Comparison of ENCODE assay signal across 8 cellular contexts in the genomic region with DNA sequence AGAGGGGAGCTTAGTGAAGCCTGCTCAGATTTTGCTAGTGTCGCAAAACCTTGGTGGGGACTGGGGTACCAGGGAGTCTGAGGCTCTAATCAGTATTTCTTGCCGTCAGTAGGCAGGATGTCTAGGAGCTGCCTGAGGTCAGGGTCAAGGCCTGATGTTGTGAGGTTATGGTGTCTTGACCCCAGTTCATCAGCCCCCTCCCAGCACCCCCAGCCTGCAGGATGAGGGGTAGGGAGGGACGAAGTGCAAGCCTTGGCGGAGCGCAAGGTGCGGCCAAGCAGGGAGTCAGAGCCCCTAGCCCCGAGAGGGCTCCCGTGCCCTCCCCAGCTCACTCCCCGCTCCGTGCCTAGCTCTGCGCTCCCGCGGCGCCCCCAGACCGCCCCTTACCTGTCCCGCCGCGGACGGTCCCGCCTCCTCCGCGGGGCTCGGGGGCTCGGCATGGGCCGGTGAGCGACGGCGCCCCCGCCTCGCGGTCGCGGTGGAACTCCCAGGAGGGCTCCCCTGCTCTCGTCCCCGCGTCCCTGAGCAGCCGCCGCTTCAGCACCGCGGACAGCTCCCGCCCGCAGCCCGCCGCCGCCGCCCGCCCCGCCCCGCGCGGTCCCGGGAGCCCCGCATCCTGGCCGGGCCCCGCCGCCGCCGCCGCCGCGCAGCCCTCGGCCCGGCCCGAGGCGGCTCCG. TPM values are rescaled to one million over a fixed set of nuclear protein-coding genes. Genes with fewer than 3 reads are reported as not detected.
A peak's percentile ranks its signal among the peaks of the same experiment; 100 is the strongest.
DNase-seq lines count a peak whose midpoint lies in the region; ATAC-seq and TF ChIP-seq lines count a peak whose summit lies in the region.

No MANE protein-coding gene starts in this region.

- no peaks in the 10 kb centered on the region for H3K36me3 Mint-ChIP-seq in Caco-2 (ENCODE audit: insufficient read depth, unreplicated experiment)
- H3K36me3 Mint-ChIP-seq in immature natural killer cell = no peaks in the 10 kb centered on the region

- no peak overlapping the region for H3K27ac Mint-ChIP-seq in Caco-2 (ENCODE audit: unreplicated experiment)
- no peak overlapping the region for H3K27ac Mint-ChIP-seq in immature natural killer cell

- H3K4me3 ChIP-seq in Caco-2 (ENCODE audit: low read depth, low read length) = peak overlapping the region; percentile 24

- H3K4me1 Mint-ChIP-seq in Caco-2 (ENCODE audit: low read depth, unreplicated experiment) = no peaks in the 10 kb centered on the region
- peaks cover 2 to 6% of the 10 kb centered on the region in 2 donors for H3K4me1 Mint-ChIP-seq in immature natural killer cell

- no peak for ATAC-seq in HG03571 (IDR thresholded peaks at IDR 0.05; ENCODE audit: unreplicated experiment)

- no peaks in the 10 kb centered on the region for H3K36me3 ChIP-seq in Caco-2 (ENCODE audit: control insufficient read depth, insufficient read depth, low read length)

- no peaks in the 10 kb centered on the region for H3K9me3 Mint-ChIP-seq in Caco-2 (ENCODE audit: unreplicated experiment)
- H3K9me3 Mint-ChIP-seq in immature natural killer cell = peaks cover 0 to 5% (median 0%) of the 10 kb centered on the region in 6 donors

- no peaks in the 10 kb centered on the region for H3K9me3 ChIP-seq in Caco-2

- DNase-seq in Caco-2 (peak in 1 of 2 experiments; percentile 84), RPMI8226 (peak; percentile 52), immature natural killer cell (peak; percentile 40 to 58 (median 42)), mesenteric fat pad (ENCODE audit: low spot score) (no peak), NCI-H526 treated with DMSO at 0.1 percent for 48 hours (lab: John Stamatoyannopoulos, UW) (no peak)
- DNase-seq in activated naive CD4-positive, alpha-beta T cell treated with anti-CD3 and anti-CD28 coated beads, Interleukin-2, amount 50 U/mL, for 16 hours = peak; percentile 56
- DNase-seq in stimulated activated CD8-positive, alpha-beta memory T cell treated with anti-CD3 and anti-CD28 coated beads, Interleukin-15, amount 100 ng/mL, for 24 hours (ENCODE audit: low read depth) = peak; percentile 27

- no peaks in the 10 kb centered on the region for H3K4me1 ChIP-seq in Caco-2

- no peaks in the 10 kb centered on the region; the same call in 1 of the 2 replicates for H3K27me3 ChIP-seq in Caco-2 (replicated peaks; ENCODE audit: control insufficient read depth, insufficient read depth, low read length)

- POLR2A ChIA-PET in Caco-2 (lab: Charles Lee) = interaction anchor here (0.6 kb wide), 1 partner anchor 74 kb away, joined by 12 read pairs; no protein-coding TSS in a partner anchor

- no peak for TF ChIP-seq CTCF in Caco-2 (IDR thresholded peaks at IDR 0.05; ENCODE audit: insufficient read depth in 1 of 2, low read depth in 1 of 2, low read length in 1 of 2, severe bottlenecking in 1 of 2, unreplicated experiment in 1 of 2)

- BruUV-seq in Caco-2 (replicated peaks; lab: Mats Ljungman, UMichigan) = no TSS peak

- peaks cover 12% of the 10 kb centered on the region for H3K27me3 Mint-ChIP-seq in Caco-2 (ENCODE audit: insufficient read depth, unreplicated experiment)
- peaks cover 15 to 37% (median 19%) of the 10 kb centered on the region in 3 donors for H3K27me3 Mint-ChIP-seq in immature natural killer cell (ENCODE audit: low read depth in 3 of 3)

- intact Hi-C loops in Caco-2 (cut with micrococcal nuclease; ENCODE audit: unreplicated experiment) = no loop called here

- no peak overlapping the region for H3K4me3 Mint-ChIP-seq in Caco-2 (ENCODE audit: unreplicated experiment)
- H3K4me3 Mint-ChIP-seq in immature natural killer cell = peak overlapping the region in 1 of 5 donors; percentile 12

- CTCF ChIA-PET in Caco-2 (lab: Charles Lee) = no interaction called here

RNA-seq across cellular contexts. Expression of gene SYNDIG1L, which starts 0.3 kb away (rescaled TPM):
- total RNA-seq in Caco-2 (2022) = 0.29 TPM in 1 of 2 replicates, not detected in the other
- polyA plus RNA-seq in immature natural killer cell = not detected
- not detected for total RNA-seq in mesenteric fat pad

Comparison
In these comparisons a context has a peak if more than half of its experiments do, and no peak if none do; other contexts are left out.
1. DNase-seq: peak in RPMI8226 (single experiment), activated naive CD4-positive, alpha-beta T cell treated with anti-CD3 and anti-CD28 coated beads, Interleukin-2, amount 50 U/mL, for 16 hours (single experiment), immature natural killer cell (3 of 3) and stimulated activated CD8-positive, alpha-beta memory T cell treated with anti-CD3 and anti-CD28 coated beads, Interleukin-15, amount 100 ng/mL, for 24 hours (single experiment); none in mesenteric fat pad (single experiment) and NCI-H526 treated with DMSO at 0.1 percent for 48 hours (single experiment).